ENCODE assay signal across 31 cellular contexts in the genomic region with DNA sequence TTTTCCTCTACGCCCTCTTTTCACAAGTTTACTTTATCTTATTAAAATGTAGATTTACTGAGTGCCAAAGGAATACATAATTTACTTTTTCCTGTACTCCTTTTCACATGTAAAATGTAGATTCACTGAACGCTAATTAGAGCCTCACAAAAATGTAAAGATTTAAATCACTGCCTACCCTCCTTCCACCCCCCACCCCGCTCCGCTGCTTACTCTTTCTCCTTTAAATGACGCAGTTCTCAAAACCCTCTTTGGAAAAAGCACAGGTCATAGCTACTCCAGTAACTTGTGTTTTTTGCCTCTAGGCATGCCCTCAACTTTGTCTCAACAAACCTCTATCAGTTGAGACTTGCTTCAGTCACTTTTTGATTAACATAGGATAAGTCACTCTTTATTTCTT.
"Had no signal": no experiment of that assay in that cellular context is flagged by ENCODE, and none has a peak within 500 bp of the region (broad histone marks: within the 10 kb centered on the region; RNA-seq: fewer than 3 reads in every experiment).

No MANE protein-coding gene starts in this region.

- H3K4me2 ChIP-seq: smooth muscle cell had no signal

- H3K36me3 ChIP-seq: cardiac muscle cell, right atrium auricular region, stomach, thyroid gland, upper lobe of left lung, vagina had no signal

- ATAC-seq: activated CD4-positive, CD25-positive, alpha-beta regulatory T cell treated with anti-CD3 and anti-CD28 coated beads, Interleukin-2, amount 50 U/mL, for 24 hours; esophagus mucosa; left lobe of liver; mucosa of descending colon; natural killer cell treated with Interleukin-12 subunit alpha and Interleukin-12 subunit beta and Interleukin-15 and Interleukin-18, amount 100 ng/mL, for 72 hours; stimulated activated memory B cell treated with anti-CD40 and anti-IgM and Interleukin-4, amounts not matched to agents 10 μg/mL and 1 μg/mL and 100 μg/mL, for 72 hours; T-cell had no signal

- H3K4me3 ChIP-seq: cardiac muscle cell, coronary artery, dorsolateral prefrontal cortex, lung, mucosa of descending colon, right atrium auricular region, smooth muscle cell, stomach, thyroid gland, upper lobe of left lung, vagina had no signal

- DNase-seq: activated CD4-positive, alpha-beta T cell treated with anti-CD3 and anti-CD28 coated beads for 48 hours; activated CD4-positive, alpha-beta T cell treated with anti-CD3 and anti-CD28 coated beads, Interleukin-2, amount 50 U/mL, for 48 hours; activated CD8-positive, alpha-beta memory T cell treated with anti-CD3 and anti-CD28 coated beads for 24 hours; activated effector memory CD4-positive, alpha-beta T cell treated with Interleukin-2 at 50 U/mL for 16 hours; activated naive CD4-positive, alpha-beta T cell treated with Interleukin-2 at 50 U/mL for 16 hours; anterior cingulate cortex; cerebellar nuclear complex; dorsolateral prefrontal cortex; effector memory CD4-positive, alpha-beta T cell; foreskin fibroblast; mucosa of descending colon; stimulated activated CD4-positive, alpha-beta T cell treated with anti-CD3 and anti-CD28 coated beads, Interleukin-1b, Interleukin-23, amount 100 ng/mL, for 48 hours; stimulated activated CD4-positive, alpha-beta T cell treated with anti-CD3 and anti-CD28 coated beads, Interleukin-4, amount 100 ng/mL, for 4 hours; stimulated activated CD8-positive, alpha-beta memory T cell treated with anti-CD3 and anti-CD28 coated beads, Interleukin-4, amount 100 ng/mL, for 48 hours; stomach; T-cell; thyroid gland; upper lobe of left lung had no signal

- H3K27me3 ChIP-seq: cardiac muscle cell, dorsolateral prefrontal cortex, right atrium auricular region, stomach, thyroid gland, upper lobe of left lung, vagina had no signal

- H3K36me3 Mint-ChIP-seq: activated naive CD8-positive, alpha-beta T cell; natural killer cell treated with Interleukin-12 subunit alpha and Interleukin-12 subunit beta and Interleukin-15 and Interleukin-18, amount 100 ng/mL, for 72 hours; stimulated activated memory B cell treated with anti-CD40 and anti-IgM and Interleukin-4, amounts not matched to agents 10 μg/mL and 1 μg/mL and 100 μg/mL, for 72 hours; T-cell had no signal

- H3K27me3 Mint-ChIP-seq: natural killer cell treated with Interleukin-12 subunit alpha and Interleukin-12 subunit beta and Interleukin-15 and Interleukin-18, amount 100 ng/mL, for 72 hours; stimulated activated memory B cell treated with anti-CD40 and anti-IgM and Interleukin-4, amounts not matched to agents 10 μg/mL and 1 μg/mL and 100 μg/mL, for 72 hours had no signal

- H3K27ac Mint-ChIP-seq: activated naive CD8-positive, alpha-beta T cell; natural killer cell treated with Interleukin-12 subunit alpha and Interleukin-12 subunit beta and Interleukin-15 and Interleukin-18, amount 100 ng/mL, for 72 hours; stimulated activated memory B cell treated with anti-CD40 and anti-IgM and Interleukin-4, amounts not matched to agents 10 μg/mL and 1 μg/mL and 100 μg/mL, for 72 hours; T-cell had no signal

- H3K4me1 ChIP-seq: right atrium auricular region, thyroid gland, upper lobe of left lung, vagina had no signal

- H3K4me3 Mint-ChIP-seq: activated naive CD8-positive, alpha-beta T cell; natural killer cell treated with Interleukin-12 subunit alpha and Interleukin-12 subunit beta and Interleukin-15 and Interleukin-18, amount 100 ng/mL, for 72 hours; stimulated activated memory B cell treated with anti-CD40 and anti-IgM and Interleukin-4, amounts not matched to agents 10 μg/mL and 1 μg/mL and 100 μg/mL, for 72 hours; T-cell had no signal

- H3K4me1 Mint-ChIP-seq: stimulated activated memory B cell treated with anti-CD40 and anti-IgM and Interleukin-4, amounts not matched to agents 10 μg/mL and 1 μg/mL and 100 μg/mL, for 72 hours; T-cell had no signal

- H3K9me3 ChIP-seq: mucosa of descending colon, right atrium auricular region, stomach, thyroid gland, upper lobe of left lung, vagina had no signal

- H3K9me3 Mint-ChIP-seq: stimulated activated memory B cell treated with anti-CD40 and anti-IgM and Interleukin-4, amounts not matched to agents 10 μg/mL and 1 μg/mL and 100 μg/mL, for 72 hours; T-cell had no signal

- H3K27ac ChIP-seq: cardiac muscle cell, coronary artery, dorsolateral prefrontal cortex, right atrium auricular region, stomach, thyroid gland, upper lobe of left lung, vagina, VCaP had no signal
